Comparison of ENCODE assay signal across 1 cellular context in genomic region chr4:186829740-186830449, GRCh38.
A peak's percentile ranks its signal among the peaks of the same experiment; 100 is the strongest.
TF ChIP-seq lines count a peak whose summit lies in the region.

No MANE protein-coding gene starts in this region.

TF ChIP-seq in K562, 482 proteins besides CTCF, POLR2A, EP300 and RAD21 (continued from another document and continues in another):
- no peak for TF ChIP-seq BRCA1 (IDR thresholded peaks at IDR 0.05)
- TF ChIP-seq BRCA1 (CRISPR knock-in tag; IDR thresholded peaks at IDR 0.05), result no peak
- TF ChIP-seq ZNF232 (CRISPR knock-in tag; IDR thresholded peaks at IDR 0.05), result no peak
- TF ChIP-seq U2AF2 (optimal IDR thresholded peaks at IDR 0.05; ENCODE audit: low read depth, low read length), result no peak
- TF ChIP-seq, protein P1, sequence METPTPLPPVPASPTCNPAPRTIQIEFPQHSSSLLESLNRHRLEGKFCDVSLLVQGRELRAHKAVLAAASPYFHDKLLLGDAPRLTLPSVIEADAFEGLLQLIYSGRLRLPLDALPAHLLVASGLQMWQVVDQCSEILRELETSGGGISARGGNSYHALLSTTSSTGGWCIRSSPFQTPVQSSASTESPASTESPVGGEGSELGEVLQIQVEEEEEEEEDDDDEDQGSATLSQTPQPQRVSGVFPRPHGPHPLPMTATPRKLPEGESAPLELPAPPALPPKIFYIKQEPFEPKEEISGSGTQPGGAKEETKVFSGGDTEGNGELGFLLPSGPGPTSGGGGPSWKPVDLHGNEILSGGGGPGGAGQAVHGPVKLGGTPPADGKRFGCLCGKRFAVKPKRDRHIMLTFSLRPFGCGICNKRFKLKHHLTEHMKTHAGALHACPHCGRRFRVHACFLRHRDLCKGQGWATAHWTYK (CRISPR knock-in tag; IDR thresholded peaks at IDR 0.05), result no peak
- TF ChIP-seq, protein P2, sequence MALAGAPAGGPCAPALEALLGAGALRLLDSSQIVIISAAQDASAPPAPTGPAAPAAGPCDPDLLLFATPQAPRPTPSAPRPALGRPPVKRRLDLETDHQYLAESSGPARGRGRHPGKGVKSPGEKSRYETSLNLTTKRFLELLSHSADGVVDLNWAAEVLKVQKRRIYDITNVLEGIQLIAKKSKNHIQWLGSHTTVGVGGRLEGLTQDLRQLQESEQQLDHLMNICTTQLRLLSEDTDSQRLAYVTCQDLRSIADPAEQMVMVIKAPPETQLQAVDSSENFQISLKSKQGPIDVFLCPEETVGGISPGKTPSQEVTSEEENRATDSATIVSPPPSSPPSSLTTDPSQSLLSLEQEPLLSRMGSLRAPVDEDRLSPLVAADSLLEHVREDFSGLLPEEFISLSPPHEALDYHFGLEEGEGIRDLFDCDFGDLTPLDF (CRISPR knock-in tag; IDR thresholded peaks at IDR 0.05), result no peak
- peak; percentile 34; the same call in 1 of the 2 replicates for TF ChIP-seq CREB1 (IDR thresholded peaks at IDR 0.05)
- TF ChIP-seq CREB1 (CRISPR knock-in tag; IDR thresholded peaks at IDR 0.05), result 0 out of 2 replicates have a peak, but pooled peaks have one; percentile 35
- TF ChIP-seq LCOR (CRISPR knock-in tag; IDR thresholded peaks at IDR 0.05), result peak; percentile 51; the same call in 1 of the 2 replicates
- TF ChIP-seq, protein P3, sequence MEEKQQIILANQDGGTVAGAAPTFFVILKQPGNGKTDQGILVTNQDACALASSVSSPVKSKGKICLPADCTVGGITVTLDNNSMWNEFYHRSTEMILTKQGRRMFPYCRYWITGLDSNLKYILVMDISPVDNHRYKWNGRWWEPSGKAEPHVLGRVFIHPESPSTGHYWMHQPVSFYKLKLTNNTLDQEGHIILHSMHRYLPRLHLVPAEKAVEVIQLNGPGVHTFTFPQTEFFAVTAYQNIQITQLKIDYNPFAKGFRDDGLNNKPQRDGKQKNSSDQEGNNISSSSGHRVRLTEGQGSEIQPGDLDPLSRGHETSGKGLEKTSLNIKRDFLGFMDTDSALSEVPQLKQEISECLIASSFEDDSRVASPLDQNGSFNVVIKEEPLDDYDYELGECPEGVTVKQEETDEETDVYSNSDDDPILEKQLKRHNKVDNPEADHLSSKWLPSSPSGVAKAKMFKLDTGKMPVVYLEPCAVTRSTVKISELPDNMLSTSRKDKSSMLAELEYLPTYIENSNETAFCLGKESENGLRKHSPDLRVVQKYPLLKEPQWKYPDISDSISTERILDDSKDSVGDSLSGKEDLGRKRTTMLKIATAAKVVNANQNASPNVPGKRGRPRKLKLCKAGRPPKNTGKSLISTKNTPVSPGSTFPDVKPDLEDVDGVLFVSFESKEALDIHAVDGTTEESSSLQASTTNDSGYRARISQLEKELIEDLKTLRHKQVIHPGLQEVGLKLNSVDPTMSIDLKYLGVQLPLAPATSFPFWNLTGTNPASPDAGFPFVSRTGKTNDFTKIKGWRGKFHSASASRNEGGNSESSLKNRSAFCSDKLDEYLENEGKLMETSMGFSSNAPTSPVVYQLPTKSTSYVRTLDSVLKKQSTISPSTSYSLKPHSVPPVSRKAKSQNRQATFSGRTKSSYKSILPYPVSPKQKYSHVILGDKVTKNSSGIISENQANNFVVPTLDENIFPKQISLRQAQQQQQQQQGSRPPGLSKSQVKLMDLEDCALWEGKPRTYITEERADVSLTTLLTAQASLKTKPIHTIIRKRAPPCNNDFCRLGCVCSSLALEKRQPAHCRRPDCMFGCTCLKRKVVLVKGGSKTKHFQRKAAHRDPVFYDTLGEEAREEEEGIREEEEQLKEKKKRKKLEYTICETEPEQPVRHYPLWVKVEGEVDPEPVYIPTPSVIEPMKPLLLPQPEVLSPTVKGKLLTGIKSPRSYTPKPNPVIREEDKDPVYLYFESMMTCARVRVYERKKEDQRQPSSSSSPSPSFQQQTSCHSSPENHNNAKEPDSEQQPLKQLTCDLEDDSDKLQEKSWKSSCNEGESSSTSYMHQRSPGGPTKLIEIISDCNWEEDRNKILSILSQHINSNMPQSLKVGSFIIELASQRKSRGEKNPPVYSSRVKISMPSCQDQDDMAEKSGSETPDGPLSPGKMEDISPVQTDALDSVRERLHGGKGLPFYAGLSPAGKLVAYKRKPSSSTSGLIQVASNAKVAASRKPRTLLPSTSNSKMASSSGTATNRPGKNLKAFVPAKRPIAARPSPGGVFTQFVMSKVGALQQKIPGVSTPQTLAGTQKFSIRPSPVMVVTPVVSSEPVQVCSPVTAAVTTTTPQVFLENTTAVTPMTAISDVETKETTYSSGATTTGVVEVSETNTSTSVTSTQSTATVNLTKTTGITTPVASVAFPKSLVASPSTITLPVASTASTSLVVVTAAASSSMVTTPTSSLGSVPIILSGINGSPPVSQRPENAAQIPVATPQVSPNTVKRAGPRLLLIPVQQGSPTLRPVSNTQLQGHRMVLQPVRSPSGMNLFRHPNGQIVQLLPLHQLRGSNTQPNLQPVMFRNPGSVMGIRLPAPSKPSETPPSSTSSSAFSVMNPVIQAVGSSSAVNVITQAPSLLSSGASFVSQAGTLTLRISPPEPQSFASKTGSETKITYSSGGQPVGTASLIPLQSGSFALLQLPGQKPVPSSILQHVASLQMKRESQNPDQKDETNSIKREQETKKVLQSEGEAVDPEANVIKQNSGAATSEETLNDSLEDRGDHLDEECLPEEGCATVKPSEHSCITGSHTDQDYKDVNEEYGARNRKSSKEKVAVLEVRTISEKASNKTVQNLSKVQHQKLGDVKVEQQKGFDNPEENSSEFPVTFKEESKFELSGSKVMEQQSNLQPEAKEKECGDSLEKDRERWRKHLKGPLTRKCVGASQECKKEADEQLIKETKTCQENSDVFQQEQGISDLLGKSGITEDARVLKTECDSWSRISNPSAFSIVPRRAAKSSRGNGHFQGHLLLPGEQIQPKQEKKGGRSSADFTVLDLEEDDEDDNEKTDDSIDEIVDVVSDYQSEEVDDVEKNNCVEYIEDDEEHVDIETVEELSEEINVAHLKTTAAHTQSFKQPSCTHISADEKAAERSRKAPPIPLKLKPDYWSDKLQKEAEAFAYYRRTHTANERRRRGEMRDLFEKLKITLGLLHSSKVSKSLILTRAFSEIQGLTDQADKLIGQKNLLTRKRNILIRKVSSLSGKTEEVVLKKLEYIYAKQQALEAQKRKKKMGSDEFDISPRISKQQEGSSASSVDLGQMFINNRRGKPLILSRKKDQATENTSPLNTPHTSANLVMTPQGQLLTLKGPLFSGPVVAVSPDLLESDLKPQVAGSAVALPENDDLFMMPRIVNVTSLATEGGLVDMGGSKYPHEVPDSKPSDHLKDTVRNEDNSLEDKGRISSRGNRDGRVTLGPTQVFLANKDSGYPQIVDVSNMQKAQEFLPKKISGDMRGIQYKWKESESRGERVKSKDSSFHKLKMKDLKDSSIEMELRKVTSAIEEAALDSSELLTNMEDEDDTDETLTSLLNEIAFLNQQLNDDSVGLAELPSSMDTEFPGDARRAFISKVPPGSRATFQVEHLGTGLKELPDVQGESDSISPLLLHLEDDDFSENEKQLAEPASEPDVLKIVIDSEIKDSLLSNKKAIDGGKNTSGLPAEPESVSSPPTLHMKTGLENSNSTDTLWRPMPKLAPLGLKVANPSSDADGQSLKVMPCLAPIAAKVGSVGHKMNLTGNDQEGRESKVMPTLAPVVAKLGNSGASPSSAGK (IDR thresholded peaks at IDR 0.05), result no peak
- no peak for TF ChIP-seq PYGO2 (tag; IDR thresholded peaks at IDR 0.05)
- TF ChIP-seq NR4A1 (CRISPR knock-in tag; IDR thresholded peaks at IDR 0.05), result no peak
- TF ChIP-seq NR4A1 (tag; IDR thresholded peaks at IDR 0.05), result no peak
- TF ChIP-seq SMAD1 (IDR thresholded peaks at IDR 0.05; ENCODE audit: low read depth, low read length, partially characterized antibody), result no peak
- TF ChIP-seq, protein P4, sequence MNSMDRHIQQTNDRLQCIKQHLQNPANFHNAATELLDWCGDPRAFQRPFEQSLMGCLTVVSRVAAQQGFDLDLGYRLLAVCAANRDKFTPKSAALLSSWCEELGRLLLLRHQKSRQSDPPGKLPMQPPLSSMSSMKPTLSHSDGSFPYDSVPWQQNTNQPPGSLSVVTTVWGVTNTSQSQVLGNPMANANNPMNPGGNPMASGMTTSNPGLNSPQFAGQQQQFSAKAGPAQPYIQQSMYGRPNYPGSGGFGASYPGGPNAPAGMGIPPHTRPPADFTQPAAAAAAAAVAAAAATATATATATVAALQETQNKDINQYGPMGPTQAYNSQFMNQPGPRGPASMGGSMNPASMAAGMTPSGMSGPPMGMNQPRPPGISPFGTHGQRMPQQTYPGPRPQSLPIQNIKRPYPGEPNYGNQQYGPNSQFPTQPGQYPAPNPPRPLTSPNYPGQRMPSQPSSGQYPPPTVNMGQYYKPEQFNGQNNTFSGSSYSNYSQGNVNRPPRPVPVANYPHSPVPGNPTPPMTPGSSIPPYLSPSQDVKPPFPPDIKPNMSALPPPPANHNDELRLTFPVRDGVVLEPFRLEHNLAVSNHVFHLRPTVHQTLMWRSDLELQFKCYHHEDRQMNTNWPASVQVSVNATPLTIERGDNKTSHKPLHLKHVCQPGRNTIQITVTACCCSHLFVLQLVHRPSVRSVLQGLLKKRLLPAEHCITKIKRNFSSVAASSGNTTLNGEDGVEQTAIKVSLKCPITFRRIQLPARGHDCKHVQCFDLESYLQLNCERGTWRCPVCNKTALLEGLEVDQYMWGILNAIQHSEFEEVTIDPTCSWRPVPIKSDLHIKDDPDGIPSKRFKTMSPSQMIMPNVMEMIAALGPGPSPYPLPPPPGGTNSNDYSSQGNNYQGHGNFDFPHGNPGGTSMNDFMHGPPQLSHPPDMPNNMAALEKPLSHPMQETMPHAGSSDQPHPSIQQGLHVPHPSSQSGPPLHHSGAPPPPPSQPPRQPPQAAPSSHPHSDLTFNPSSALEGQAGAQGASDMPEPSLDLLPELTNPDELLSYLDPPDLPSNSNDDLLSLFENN (IDR thresholded peaks at IDR 0.05; ENCODE audit: low read depth in 2 of 2, low read length in 2 of 2), result no peak
- TF ChIP-seq, protein P5, sequence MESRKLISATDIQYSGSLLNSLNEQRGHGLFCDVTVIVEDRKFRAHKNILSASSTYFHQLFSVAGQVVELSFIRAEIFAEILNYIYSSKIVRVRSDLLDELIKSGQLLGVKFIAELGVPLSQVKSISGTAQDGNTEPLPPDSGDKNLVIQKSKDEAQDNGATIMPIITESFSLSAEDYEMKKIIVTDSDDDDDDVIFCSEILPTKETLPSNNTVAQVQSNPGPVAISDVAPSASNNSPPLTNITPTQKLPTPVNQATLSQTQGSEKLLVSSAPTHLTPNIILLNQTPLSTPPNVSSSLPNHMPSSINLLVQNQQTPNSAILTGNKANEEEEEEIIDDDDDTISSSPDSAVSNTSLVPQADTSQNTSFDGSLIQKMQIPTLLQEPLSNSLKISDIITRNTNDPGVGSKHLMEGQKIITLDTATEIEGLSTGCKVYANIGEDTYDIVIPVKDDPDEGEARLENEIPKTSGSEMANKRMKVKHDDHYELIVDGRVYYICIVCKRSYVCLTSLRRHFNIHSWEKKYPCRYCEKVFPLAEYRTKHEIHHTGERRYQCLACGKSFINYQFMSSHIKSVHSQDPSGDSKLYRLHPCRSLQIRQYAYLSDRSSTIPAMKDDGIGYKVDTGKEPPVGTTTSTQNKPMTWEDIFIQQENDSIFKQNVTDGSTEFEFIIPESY (CRISPR knock-in tag; IDR thresholded peaks at IDR 0.05), result no peak
- no peak for TF ChIP-seq POLR2H (tag; IDR thresholded peaks at IDR 0.05; ENCODE audit: low read depth)
- TF ChIP-seq SOX6 (IDR thresholded peaks at IDR 0.05), result peak; percentile 73
- TF ChIP-seq THRB (CRISPR knock-in tag; conservative IDR thresholded peaks at IDR 0.05), result no peak
- no peak for TF ChIP-seq NR1H2 (CRISPR knock-in tag; IDR thresholded peaks at IDR 0.05)
- no peak for TF ChIP-seq ZFP30 (CRISPR knock-in tag; IDR thresholded peaks at IDR 0.05; ENCODE audit: borderline replicate concordance)
- TF ChIP-seq HDAC8 (tag; IDR thresholded peaks at IDR 0.05), result no peak
- TF ChIP-seq CCNT2 (IDR thresholded peaks at IDR 0.05; ENCODE audit: borderline replicate concordance, extremely low read depth, insufficient read length, low read depth, low read length), result peak; percentile 42
- no peak for TF ChIP-seq NFRKB (IDR thresholded peaks at IDR 0.05; ENCODE audit: low read depth)
- no peak for TF ChIP-seq USF1 (CRISPR knock-in tag; IDR thresholded peaks at IDR 0.05)
- TF ChIP-seq PKNOX1 (IDR thresholded peaks at IDR 0.05), result peak; percentile 68; the same call in 1 of the 2 replicates
- no peak for TF ChIP-seq ZC3H8 (IDR thresholded peaks at IDR 0.05)
- no peak for TF ChIP-seq TOE1 (IDR thresholded peaks at IDR 0.05; ENCODE audit: borderline replicate concordance)
- no peak for TF ChIP-seq TOE1 (CRISPR knock-in tag; IDR thresholded peaks at IDR 0.05; ENCODE audit: borderline replicate concordance, low read depth)
- TF ChIP-seq IRF2 (CRISPR knock-in tag; IDR thresholded peaks at IDR 0.05), result no peak
- TF ChIP-seq TAF15 (IDR thresholded peaks at IDR 0.05; ENCODE audit: low read depth, low read length), result no peak
- TF ChIP-seq OTX1 (CRISPR knock-in tag; IDR thresholded peaks at IDR 0.05), result no peak
- peak; percentile 39; the same call in 1 of the 2 replicates for TF ChIP-seq MAFF (IDR thresholded peaks at IDR 0.05; ENCODE audit: low read length)
- TF ChIP-seq FOS (IDR thresholded peaks at IDR 0.05; ENCODE audit: extremely low read depth, insufficient read length), result peak; percentile 22
